12 cellular contexts compared by ENCODE assay signal in the genomic region with DNA sequence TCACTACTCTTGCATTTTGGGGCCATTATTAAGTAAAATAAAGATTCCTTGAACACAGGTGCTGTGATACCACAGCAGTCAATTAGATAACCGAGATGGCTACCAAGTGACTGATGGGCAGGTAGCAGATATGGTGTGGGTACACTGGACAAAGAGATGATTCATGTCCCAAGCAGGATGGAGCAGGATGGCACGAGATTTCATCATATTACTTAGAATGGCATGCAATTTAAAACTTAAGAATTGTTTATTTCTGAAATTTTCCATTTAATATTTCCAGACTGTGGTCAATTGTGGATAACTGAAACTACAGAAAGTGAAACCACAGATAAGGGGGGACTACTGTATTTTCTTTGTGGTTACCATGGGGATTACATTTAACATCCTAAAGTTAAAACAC. TPM values are rescaled to one million over a fixed set of nuclear protein-coding genes. Genes with fewer than 3 reads are reported as not detected.
DNase-seq lines count a peak whose midpoint lies in the region; ATAC-seq and TF ChIP-seq lines count a peak whose summit lies in the region.
"Had no signal": no experiment of that assay in that cellular context is flagged by ENCODE, and none has a peak within 500 bp of the region (broad histone marks: within the 10 kb centered on the region; RNA-seq: fewer than 3 reads in every experiment).

No MANE protein-coding gene starts in this region.

- TF ChIP-seq CTCF in AG10803 (conservative IDR thresholded peaks at IDR 0.05; ENCODE audit: low read length) (no peak), activated B cell treated with CpG ODN at 0.5 μM for 24 hours (IDR thresholded peaks at IDR 0.05) (no peak), fibroblast of villous mesenchyme (IDR thresholded peaks at IDR 0.05; ENCODE audit: insufficient read depth, low read depth, low read length) (no peak), H9 (conservative IDR thresholded peaks at IDR 0.05) (no peak), gastrocnemius medialis (IDR thresholded peaks at IDR 0.05 in 4 of 5, conservative IDR thresholded peaks at IDR 0.05 in 1 of 5) (no peak)

- peaks cover 70% of the 10 kb centered on the region for H3K4me1 Mint-ChIP-seq in activated B cell treated with CpG ODN at 0.5 μM for 24 hours
- peaks cover 25% of the 10 kb centered on the region for H3K4me1 Mint-ChIP-seq in T-helper 17 cell
- peaks cover 32 to 36% of the 10 kb centered on the region in 2 experiments for H3K4me1 Mint-ChIP-seq in H9

- no peak overlapping the region for H2BK15ac ChIP-seq in H9 (ENCODE audit: low read depth, low read length)

- H3K18ac ChIP-seq in H9 (ENCODE audit: insufficient read length, low read depth, low read length) = no peak overlapping the region

- H4K8ac ChIP-seq in H9 (replicated peaks; ENCODE audit: insufficient read length, low read depth, low read length) = no peak overlapping the region

- no peak overlapping the region for H4K5ac ChIP-seq in H9 (ENCODE audit: insufficient read length, low read depth, low read length)

- POLR2A ChIA-PET in activated B cell treated with CpG ODN at 0.5 μM for 24 hours (lab: Charles Lee) = interaction anchor here (0.6 to 23.4 kb wide), 4 partner anchors 10 to 529 kb away, joined by 3 to 2953 read pairs (median 11); partner anchors contain the start of gene ZFP36L1

- no peak overlapping the region for H3K14ac ChIP-seq in H9 (ENCODE audit: insufficient read depth, low read length)

- H2BK5ac ChIP-seq in H9 (ENCODE audit: insufficient read length, low read length) = no peak overlapping the region

- CTCF ChIA-PET in activated B cell treated with CpG ODN at 0.5 μM for 24 hours (lab: Charles Lee) = interaction anchor here (1.0 kb wide), 1 partner anchor 14 kb away, joined by 3 read pairs; no protein-coding TSS in a partner anchor

- no peaks in the 10 kb centered on the region for H3K79me2 ChIP-seq in H9 (ENCODE audit: insufficient read depth, low read length)

- H2AK5ac ChIP-seq in H9 (ENCODE audit: insufficient read length, low read length) = no peak overlapping the region

- peak overlapping the region; percentile 19 for H3K4me3 Mint-ChIP-seq in activated B cell treated with CpG ODN at 0.5 μM for 24 hours
- no peak overlapping the region for H3K4me3 Mint-ChIP-seq in T-helper 17 cell
- H3K4me3 Mint-ChIP-seq in H9 = no peak overlapping the region

- no peak overlapping the region for H4K91ac ChIP-seq in H9 (ENCODE audit: insufficient read length, low read depth, low read length)

- H3K36me3 Mint-ChIP-seq in activated B cell treated with CpG ODN at 0.5 μM for 24 hours (ENCODE audit: low read depth) (peaks cover 20% of the 10 kb centered on the region), T-helper 17 cell (ENCODE audit: low read depth) (no peaks in the 10 kb centered on the region), H9 (ENCODE audit: insufficient read depth in 1 of 3, low read depth in 3 of 3) (peaks cover 24 to 42% (median 35%) of the 10 kb centered on the region in 3 experiments)

- in situ Hi-C loops in gastrocnemius medialis (cut with MboI; ENCODE audit: low sequenced_read_pairs in 4 of 4) = no loop called here

- no peak overlapping the region for H3K27ac ChIP-seq in H9 (ENCODE audit: insufficient read length, low read depth, low read length)
- H3K27ac ChIP-seq in gastrocnemius medialis = no peak overlapping the region

- H3K9ac ChIP-seq in H9 (ENCODE audit: extremely low read depth, insufficient read length, low read length) = no peak overlapping the region

- no peaks in the 10 kb centered on the region for H3K27me3 Mint-ChIP-seq in activated B cell treated with CpG ODN at 0.5 μM for 24 hours
- no peaks in the 10 kb centered on the region for H3K27me3 Mint-ChIP-seq in T-helper 17 cell
- no peaks in the 10 kb centered on the region; the same call in 1 of the 2 replicates for H3K27me3 Mint-ChIP-seq in H9 (ENCODE audit: low read depth)

- no peak overlapping the region for H2BK20ac ChIP-seq in H9 (ENCODE audit: low read depth, low read length, poor library complexity, severe bottlenecking)

- TF ChIP-seq POLR2A in gastrocnemius medialis (IDR thresholded peaks at IDR 0.05) = no peak

- peaks cover 3% of the 10 kb centered on the region; the same call in 1 of the 2 replicates for H3K4me1 ChIP-seq in H9 (ENCODE audit: insufficient read depth, low read length)
- H3K4me1 ChIP-seq in gastrocnemius medialis = peaks cover 0 to 4% of the 10 kb centered on the region in 2 donors

- no peak overlapping the region for H2BK120ac ChIP-seq in H9 (ENCODE audit: low read depth, low read length, poor library complexity, severe bottlenecking)

- no peaks in the 10 kb centered on the region for H4K20me1 ChIP-seq in H9 (ENCODE audit: control insufficient read depth, insufficient read depth, insufficient read length)

- peak; percentile 58 for DNase-seq in AG10803 (ENCODE audit: low read depth)
- DNase-seq in HT1080 (ENCODE audit: low read depth) = peak; percentile 45
- DNase-seq in activated B cell treated with CpG ODN at 0.5 μM for 24 hours = no peak
- DNase-seq in fibroblast of villous mesenchyme (ENCODE audit: low read depth) = peak; percentile 73
- no peak for DNase-seq in T-helper 17 cell
- no peak for DNase-seq in H9
- no peak for DNase-seq in gastrocnemius medialis
- DNase-seq: anterior cingulate cortex; kidney; SHP77; stimulated activated CD4-positive, alpha-beta T cell treated with anti-CD3 and anti-CD28 coated beads, Interleukin-2, amount 100 ng/mL, for 24 hours had no signal

- H2BK12ac ChIP-seq in H9 (ENCODE audit: insufficient read length, low read depth, low read length) = no peak overlapping the region

- H3K9me3 Mint-ChIP-seq in activated B cell treated with CpG ODN at 0.5 μM for 24 hours (peaks cover 7% of the 10 kb centered on the region), H9 (peaks cover 47 to 51% of the 10 kb centered on the region in 2 experiments)

- H2AFZ ChIP-seq in H9 (ENCODE audit: low read length) = no peak overlapping the region

- H3K4me2 ChIP-seq in H9 (ENCODE audit: insufficient read depth, insufficient read length, low read length) = no peak overlapping the region

- no peak for ATAC-seq in activated B cell treated with CpG ODN at 0.5 μM for 24 hours (ENCODE audit: low read depth)
- no peak for ATAC-seq in T-helper 17 cell
- ATAC-seq in HG02798 (IDR thresholded peaks at IDR 0.05; ENCODE audit: poor library complexity, unreplicated experiment) = no peak
- no peak for ATAC-seq in gastrocnemius medialis

- WGBS in H9 (ENCODE audit: extremely low coverage, insufficient read length, low lambda C conversion rate) = no CpG with 5 or more reads among the region's 2 CpGs

- H3K36me3 ChIP-seq in gastrocnemius medialis = no peaks in the 10 kb centered on the region

- no peak overlapping the region for H3T11ph ChIP-seq in H9 (ENCODE audit: low read length)

- no peak overlapping the region for H3K4ac ChIP-seq in H9 (ENCODE audit: low read depth, low read length)

- intact Hi-C loops in activated B cell treated with CpG ODN at 0.5 μM for 24 hours (cut with micrococcal nuclease) = no loop called here
- intact Hi-C loops in gastrocnemius medialis (cut with DNase I; ENCODE audit: low total_unique reads) = no loop called here

- peak overlapping the region; percentile 31 for H3K27ac Mint-ChIP-seq in activated B cell treated with CpG ODN at 0.5 μM for 24 hours
- H3K27ac Mint-ChIP-seq in T-helper 17 cell = no peak overlapping the region
- H3K27ac Mint-ChIP-seq in H9 = no peak overlapping the region; a peak in 1 of 7 replicates

- no peaks in the 10 kb centered on the region for H3K9me3 ChIP-seq in T-helper 17 cell (ENCODE audit: control insufficient read depth, low read length, poor library complexity, severe bottlenecking)
- no peaks in the 10 kb centered on the region for H3K9me3 ChIP-seq in H9 (ENCODE audit: control insufficient read depth, low read depth, low read length)
- H3K9me3 ChIP-seq in gastrocnemius medialis = no peaks in the 10 kb centered on the region

- no peaks in the 10 kb centered on the region for H3K23me2 ChIP-seq in H9 (ENCODE audit: insufficient read length, low read depth, low read length, poor library complexity, severe bottlenecking)

- H3K27me3 ChIP-seq in H9 (ENCODE audit: insufficient read depth, low read length) = no peaks in the 10 kb centered on the region
- H3K27me3 ChIP-seq in gastrocnemius medialis = no peaks in the 10 kb centered on the region

- H3K23ac ChIP-seq in H9 (ENCODE audit: insufficient read length, low read depth, low read length) = no peak overlapping the region

- H3K4me3 ChIP-seq in AG10803 (ENCODE audit: low read length) (no peak overlapping the region), fibroblast of villous mesenchyme (ENCODE audit: low read depth, low read length) (no peak overlapping the region), gastrocnemius medialis (no peak overlapping the region)

- H3K56ac ChIP-seq in H9 (ENCODE audit: insufficient read length, low read depth, low read length) = no peak overlapping the region

- no peaks in the 10 kb centered on the region for H3K79me1 ChIP-seq in H9 (ENCODE audit: insufficient read depth, low read depth, low read length, poor library complexity, severe bottlenecking)

RNA-seq across cellular contexts. Expression of gene ZFP36L1, which starts 7.5 kb away (rescaled TPM):
- total RNA-seq in HT1080 (2014; rRNA removed; shearing (Covaris generic)) = 53.0 and 70.7 TPM in 2 replicates
- polyA plus RNA-seq in HT1080 (2015; cell fraction: cytosol; rRNA removed) = 142 and 183 TPM in 2 replicates
- 252 and 370 TPM in 2 replicates for polyA plus RNA-seq in HT1080 (2015; cell fraction: nucleus; rRNA removed)
- total RNA-seq in activated B cell treated with CpG ODN at 0.5 μM for 24 hours (814 and 884 TPM in 2 replicates), fibroblast of villous mesenchyme (24.2 and 44.5 TPM in 2 replicates), T-helper 17 cell (100 to 1,000 TPM; 217 to 257 TPM), H9 (2021) (95.0 and 109 TPM in 2 replicates), gastrocnemius medialis (100 to 1,000 TPM in 3 of 4 donors, 10 to 100 TPM in 1; 60.2 to 196 (median 125) TPM)

Comparison
In these comparisons a context has a peak if more than half of its experiments do, and no peak if none do; other contexts are left out.
1. DNase-seq: peak in AG10803 (single experiment), HT1080 (single experiment) and fibroblast of villous mesenchyme (single experiment); none in activated B cell treated with CpG ODN at 0.5 μM for 24 hours (single experiment), T-helper 17 cell (0 of 3), H9 (single experiment) and gastrocnemius medialis (0 of 2).